ENCODE assay signal across 24 cellular contexts in the genomic region with DNA sequence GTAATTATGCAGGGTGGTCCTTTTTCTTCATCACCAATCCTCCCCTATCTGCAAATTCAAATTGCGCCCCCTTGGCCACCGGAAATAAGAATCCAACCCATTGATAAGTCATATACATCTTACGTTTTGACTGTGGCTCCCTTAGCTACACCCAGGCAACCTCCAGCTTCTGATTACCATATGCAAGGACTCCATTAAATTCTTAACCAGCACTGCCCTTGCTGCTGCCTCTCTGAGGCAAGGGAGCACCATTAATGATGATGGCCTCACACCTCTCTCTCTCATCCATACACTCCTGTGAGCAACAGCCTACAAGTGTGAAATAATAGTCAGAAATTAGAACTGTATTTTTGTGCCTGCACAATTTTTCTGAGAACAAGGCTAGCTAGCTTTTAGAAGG.
DNase-seq lines count a peak whose midpoint lies in the region; ATAC-seq and TF ChIP-seq lines count a peak whose summit lies in the region.
"Had no signal": no experiment of that assay in that cellular context is flagged by ENCODE, and none has a peak within 500 bp of the region (broad histone marks: within the 10 kb centered on the region; RNA-seq: fewer than 3 reads in every experiment).

No MANE protein-coding gene starts in this region.

- ATAC-seq in lower lobe of right lung (no peak), HG02763 (IDR thresholded peaks at IDR 0.05; ENCODE audit: unreplicated experiment) (no peak)
- no peak for ATAC-seq in naive thymus-derived CD4-positive, alpha-beta T cell
- ATAC-seq: esophagus mucosa; stimulated activated naive B cell treated with anti-CD40 and anti-IgM and Interleukin-4, amounts not matched to agents 10 μg/mL and 1 μg/mL and 100 μg/mL, for 72 hours had no signal

- H3K27me3 ChIP-seq in lower lobe of right lung (ENCODE audit: low read depth): no peaks in the 10 kb centered on the region
- H3K27me3 ChIP-seq in naive thymus-derived CD4-positive, alpha-beta T cell (ENCODE audit: control insufficient read depth in 2 of 2, insufficient read depth in 2 of 2, low read length in 2 of 2): no peaks in the 10 kb centered on the region
- no peaks in the 10 kb centered on the region for H3K27me3 ChIP-seq in HAP-1 (ENCODE audit: low read depth)
- H3K27me3 ChIP-seq: SJSA1 had no signal

- CTCF ChIA-PET in naive thymus-derived CD4-positive, alpha-beta T cell (lab: Charles Lee): no interaction called here

- POLR2A ChIA-PET in naive thymus-derived CD4-positive, alpha-beta T cell (lab: Charles Lee): no interaction called here

- no peaks in the 10 kb centered on the region for H3K9me3 ChIP-seq in lower lobe of right lung
- no peaks in the 10 kb centered on the region for H3K9me3 ChIP-seq in naive thymus-derived CD4-positive, alpha-beta T cell (ENCODE audit: control insufficient read depth in 2 of 3, low read length in 3 of 3)
- no peaks in the 10 kb centered on the region for H3K9me3 ChIP-seq in HAP-1
- H3K9me3 ChIP-seq: neutrophil, SJSA1, thoracic aorta had no signal

- H3K36me3 ChIP-seq in lower lobe of right lung (no peaks in the 10 kb centered on the region), HAP-1 (replicated peaks) (no peaks in the 10 kb centered on the region)
- H3K36me3 ChIP-seq in naive thymus-derived CD4-positive, alpha-beta T cell (ENCODE audit: control insufficient read depth in 2 of 3, insufficient read depth in 3 of 3, low read length in 3 of 3): no peaks in the 10 kb centered on the region
- H3K36me3 ChIP-seq: neutrophil, SJSA1, thoracic aorta had no signal

- no peak for TF ChIP-seq CTCF in VCaP (conservative IDR thresholded peaks at IDR 0.05)
- TF ChIP-seq CTCF in lower lobe of right lung (IDR thresholded peaks at IDR 0.05): no peak

- H3K27ac ChIP-seq in VCaP: peak overlapping the region; percentile 100
- H3K27ac ChIP-seq in lower lobe of right lung: peak overlapping the region; percentile 83
- H3K27ac ChIP-seq in naive thymus-derived CD4-positive, alpha-beta T cell (ENCODE audit: low read depth, low read length): no peak overlapping the region
- H3K27ac ChIP-seq: neutrophil, SJSA1, thoracic aorta had no signal

- no peaks in the 10 kb centered on the region for H3K36me3 Mint-ChIP-seq in naive thymus-derived CD4-positive, alpha-beta T cell
- H3K36me3 Mint-ChIP-seq: activated naive CD8-positive, alpha-beta T cell treated with anti-CD3 and anti-CD28 coated beads, Interleukin-2, amount 10 ng/mL, durations not matched to agents 7 days and 5 days; CD4-positive, alpha-beta memory T cell; stimulated activated naive B cell treated with anti-CD40 and anti-IgM and Interleukin-4, amounts not matched to agents 10 μg/mL and 1 μg/mL and 100 μg/mL, for 72 hours had no signal

- H3K4me3 Mint-ChIP-seq in naive thymus-derived CD4-positive, alpha-beta T cell: no peak overlapping the region
- H3K4me3 Mint-ChIP-seq: activated CD4-positive, alpha-beta T cell treated with anti-CD3 and anti-CD28 coated beads, Interleukin-2, amount 10 ng/mL, durations not matched to agents 24 days and 14 days; activated naive CD8-positive, alpha-beta T cell treated with anti-CD3 and anti-CD28 coated beads, Interleukin-2, amount 10 ng/mL, durations not matched to agents 7 days and 5 days; CD4-positive, alpha-beta memory T cell; HFFc6; stimulated activated naive B cell treated with anti-CD40 and anti-IgM and Interleukin-4, amounts not matched to agents 10 μg/mL and 1 μg/mL and 100 μg/mL, for 72 hours; T-helper 1 cell treated with Interleukin-12 subunit alpha and Interleukin-12 subunit beta and Interleukin-4 antibody, amounts not matched to agents 30 μg/mL and 1 μg/mL, for 36 hours had no signal

- in situ Hi-C loops in HAP-1 (cut with MboI; ENCODE audit: low sequenced_read_pairs): no loop called here

- H3K27ac Mint-ChIP-seq in naive thymus-derived CD4-positive, alpha-beta T cell: no peak overlapping the region
- H3K27ac Mint-ChIP-seq: activated CD4-positive, alpha-beta T cell treated with anti-CD3 and anti-CD28 coated beads, Interleukin-2, amount 10 ng/mL, durations not matched to agents 24 days and 14 days; activated naive CD8-positive, alpha-beta T cell treated with anti-CD3 and anti-CD28 coated beads, Interleukin-2, amount 10 ng/mL, durations not matched to agents 7 days and 5 days; CD4-positive, alpha-beta memory T cell; HFFc6; stimulated activated naive B cell treated with anti-CD40 and anti-IgM and Interleukin-4, amounts not matched to agents 10 μg/mL and 1 μg/mL and 100 μg/mL, for 72 hours; T-helper 1 cell treated with Interleukin-12 subunit alpha and Interleukin-12 subunit beta and Interleukin-4 antibody, amounts not matched to agents 30 μg/mL and 1 μg/mL, for 36 hours had no signal

- H3K4me1 Mint-ChIP-seq in naive thymus-derived CD4-positive, alpha-beta T cell: no peaks in the 10 kb centered on the region
- H3K4me1 Mint-ChIP-seq: activated CD4-positive, alpha-beta T cell treated with anti-CD3 and anti-CD28 coated beads, Interleukin-2, amount 10 ng/mL, durations not matched to agents 24 days and 14 days; activated naive CD8-positive, alpha-beta T cell treated with anti-CD3 and anti-CD28 coated beads, Interleukin-2, amount 10 ng/mL, durations not matched to agents 7 days and 5 days; CD4-positive, alpha-beta memory T cell; stimulated activated naive B cell treated with anti-CD40 and anti-IgM and Interleukin-4, amounts not matched to agents 10 μg/mL and 1 μg/mL and 100 μg/mL, for 72 hours had no signal

- intact Hi-C loops in lower lobe of right lung (cut with DNase I): no loop called here
- intact Hi-C loops in naive thymus-derived CD4-positive, alpha-beta T cell (cut with micrococcal nuclease): no loop called here

- H3K27me3 Mint-ChIP-seq in naive thymus-derived CD4-positive, alpha-beta T cell: peaks cover 0 to 16% (median 0%) of the 10 kb centered on the region in 5 donors
- H3K27me3 Mint-ChIP-seq: activated naive CD8-positive, alpha-beta T cell treated with anti-CD3 and anti-CD28 coated beads, Interleukin-2, amount 10 ng/mL, durations not matched to agents 7 days and 5 days; CD4-positive, alpha-beta memory T cell had no signal

- H3K4me3 ChIP-seq in lower lobe of right lung (no peak overlapping the region), HAP-1 (no peak overlapping the region)
- no peak overlapping the region for H3K4me3 ChIP-seq in naive thymus-derived CD4-positive, alpha-beta T cell (ENCODE audit: low read length)
- H3K4me3 ChIP-seq: SJSA1, smooth muscle cell, thoracic aorta had no signal

- no peaks in the 10 kb centered on the region for H3K9me3 Mint-ChIP-seq in naive thymus-derived CD4-positive, alpha-beta T cell
- H3K9me3 Mint-ChIP-seq: activated CD4-positive, alpha-beta T cell treated with anti-CD3 and anti-CD28 coated beads, Interleukin-2, amount 10 ng/mL, durations not matched to agents 24 days and 14 days; activated naive CD8-positive, alpha-beta T cell treated with anti-CD3 and anti-CD28 coated beads, Interleukin-2, amount 10 ng/mL, durations not matched to agents 7 days and 5 days; CD4-positive, alpha-beta memory T cell; HFFc6; stimulated activated naive B cell treated with anti-CD40 and anti-IgM and Interleukin-4, amounts not matched to agents 10 μg/mL and 1 μg/mL and 100 μg/mL, for 72 hours; T-helper 1 cell treated with Interleukin-12 subunit alpha and Interleukin-12 subunit beta and Interleukin-4 antibody, amounts not matched to agents 30 μg/mL and 1 μg/mL, for 36 hours had no signal

- H3K4me1 ChIP-seq in lower lobe of right lung (peaks cover 30% of the 10 kb centered on the region), HAP-1 (peaks cover 13% of the 10 kb centered on the region)
- no peaks in the 10 kb centered on the region for H3K4me1 ChIP-seq in naive thymus-derived CD4-positive, alpha-beta T cell (ENCODE audit: control insufficient read depth in 2 of 2, insufficient read depth in 2 of 2, low read length in 2 of 2)

- DNase-seq in COLO668 (lab: John Stamatoyannopoulos, UW; ENCODE audit: unreplicated experiment) (peak; percentile 11), NCI-H146 (lab: John Stamatoyannopoulos, UW) (peak; percentile 84), lower lobe of right lung (no peak), HAP-1 (ENCODE audit: low spot score in 2 of 2) (no peak), activated gamma-delta T cell treated with Interleukin-2 at 50 U/mL for 16 hours (no peak)
- DNase-seq in naive thymus-derived CD4-positive, alpha-beta T cell: no peak
- DNase-seq: activated CD4-positive, alpha-beta T cell treated with anti-CD3 and anti-CD28 coated beads, Interleukin-2, amount 10 ng/mL, durations not matched to agents 24 days and 14 days; activated naive CD8-positive, alpha-beta T cell treated with anti-CD3 and anti-CD28 coated beads, Interleukin-2, amount 10 ng/mL, durations not matched to agents 7 days and 5 days; CD4-positive, alpha-beta memory T cell; effector CD4-positive, alpha-beta T cell; HFFc6; hippocampal formation; islet precursor cell; NCI-H2171; NK-92 treated with Interleukin-12 subunit alpha and Interleukin-12 subunit beta, amount 100 ng/mL, for 24 hours; stimulated activated naive B cell treated with anti-CD40 and anti-IgM and Interleukin-4, amounts not matched to agents 10 μg/mL and 1 μg/mL and 100 μg/mL, for 72 hours had no signal

Comparison
In these comparisons a context has a peak if more than half of its experiments do, and no peak if none do; other contexts are left out.
1. DNase-seq: peak in COLO668 (single experiment) and NCI-H146 (single experiment); none in lower lobe of right lung (single experiment), naive thymus-derived CD4-positive, alpha-beta T cell (0 of 9), HAP-1 (0 of 2) and activated gamma-delta T cell treated with Interleukin-2 at 50 U/mL for 16 hours (single experiment).